ENCODE assay signal across 8 cellular contexts in genomic region chr5:759111-759741, GRCh38.
DNase-seq lines count a peak whose midpoint lies in the region; ATAC-seq lines count a peak whose summit lies in the region.

No MANE protein-coding gene starts in this region.

- H3K27me3 Mint-ChIP-seq in activated T-cell treated with anti-CD3 and anti-CD28 coated beads, Interleukin-2, amount 50 U/mL, for 24 hours: peaks cover 9% of the 10 kb centered on the region

- no peaks in the 10 kb centered on the region for H3K9me3 Mint-ChIP-seq in activated T-cell treated with anti-CD3 and anti-CD28 coated beads, Interleukin-2, amount 50 U/mL, for 24 hours

- peak overlapping the region; percentile 1 for H3K4me3 Mint-ChIP-seq in activated T-cell treated with anti-CD3 and anti-CD28 coated beads, Interleukin-2, amount 50 U/mL, for 24 hours

- H3K36me3 Mint-ChIP-seq in activated T-cell treated with anti-CD3 and anti-CD28 coated beads, Interleukin-2, amount 50 U/mL, for 24 hours (ENCODE audit: low read depth): no peaks in the 10 kb centered on the region

- DNase-seq in NCI-H82 (lab: John Stamatoyannopoulos, UW) (peak; percentile 11), NCI-H82 treated with DMSO at 0.1 percent for 48 hours (lab: John Stamatoyannopoulos, UW; ENCODE audit: unreplicated experiment) (no peak), hepatic stellate cell (ENCODE audit: low spot score) (peak; percentile 53), NCI-H446 (lab: John Stamatoyannopoulos, UW) (no peak), KBM-7 (no peak)
- DNase-seq in activated T-cell treated with anti-CD3 and anti-CD28 coated beads, Interleukin-2, amount 50 U/mL, for 24 hours: peak; percentile 49
- DNase-seq in stimulated activated naive CD4-positive, alpha-beta T cell (lab: John Stamatoyannopoulos, UW): peak; percentile 15 to 50 (median 27)

- in situ Hi-C loops in KBM-7 (cut with MboI; ENCODE audit: low pct_unique_long_range_greater_than_20kb, low sequenced_read_pairs): no loop called here

- H3K27ac Mint-ChIP-seq in activated T-cell treated with anti-CD3 and anti-CD28 coated beads, Interleukin-2, amount 50 U/mL, for 24 hours: peak overlapping the region; percentile 24

- peaks cover 20% of the 10 kb centered on the region for H3K4me1 Mint-ChIP-seq in activated T-cell treated with anti-CD3 and anti-CD28 coated beads, Interleukin-2, amount 50 U/mL, for 24 hours (ENCODE audit: low read depth)

- no peak for ATAC-seq in GM21576 (IDR thresholded peaks at IDR 0.05; ENCODE audit: unreplicated experiment)

Comparison
In these comparisons a context has a peak if more than half of its experiments do, and no peak if none do; other contexts are left out.
1. DNase-seq: peak in NCI-H82 (single experiment), activated T-cell treated with anti-CD3 and anti-CD28 coated beads, Interleukin-2, amount 50 U/mL, for 24 hours (single experiment), hepatic stellate cell (single experiment) and stimulated activated naive CD4-positive, alpha-beta T cell (6 of 6); none in NCI-H82 treated with DMSO at 0.1 percent for 48 hours (single experiment), NCI-H446 (0 of 2) and KBM-7 (single experiment).